In the genomic region with DNA sequence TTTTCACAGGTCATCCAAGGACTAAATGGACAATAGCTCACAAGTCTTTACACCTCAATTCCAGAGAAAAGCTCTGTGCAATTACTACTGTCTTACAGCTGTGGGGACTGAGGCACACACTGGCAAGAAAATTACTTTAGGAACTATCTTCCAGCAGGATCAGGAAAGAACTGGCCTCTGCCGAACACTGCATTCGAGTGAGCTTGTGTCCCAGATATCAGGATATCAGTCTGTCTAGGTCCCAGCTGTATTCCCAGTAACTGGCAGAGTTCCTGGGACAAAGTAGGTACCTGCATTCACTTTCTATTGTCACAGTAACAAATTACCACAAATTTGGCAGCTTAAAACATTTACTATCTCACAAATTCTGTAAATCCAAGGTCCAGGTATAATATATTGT, we compare ENCODE assay signal across 37 cellular contexts.
"Had no signal": no experiment of that assay in that cellular context is flagged by ENCODE, and none has a peak within 500 bp of the region (broad histone marks: within the 10 kb centered on the region; RNA-seq: fewer than 3 reads in every experiment).

No MANE protein-coding gene starts in this region.

- H3K9me3 ChIP-seq: ascending aorta had no signal

- DNase-seq: activated CD4-positive, alpha-beta T cell treated with anti-CD3 and anti-CD28 coated beads, Interleukin-2, amount 10 ng/mL, durations not matched to agents 24 days and 14 days; activated CD4-positive, alpha-beta T cell treated with anti-CD3 and anti-CD28 coated beads, Interleukin-2, amount 50 U/mL, for 4 hours; activated CD4-positive, CD25-positive, alpha-beta regulatory T cell; activated CD8-positive, alpha-beta T cell treated with anti-CD3 and anti-CD28 coated beads for 36 hours; activated effector memory CD4-positive, alpha-beta T cell treated with anti-CD3 and anti-CD28 coated beads, Interleukin-2, amount 50 U/mL, for 16 hours; activated naive CD4-positive, alpha-beta T cell treated with Interleukin-2 at 50 U/mL for 16 hours; activated naive CD8-positive, alpha-beta T cell treated with anti-CD3 and anti-CD28 coated beads, Interleukin-2, amount 10 ng/mL, durations not matched to agents 7 days and 5 days; activated T-cell treated with anti-CD3 and anti-CD28 coated beads, Interleukin-2, amount 50 U/mL, for 1 hour; activated T-cell treated with anti-CD3 and anti-CD28 coated beads, Interleukin-2, amount 50 U/mL, for 72 hours; amygdala; Kasumi-1; KG1; MG63; NCI-H1048; NCI-H1694; NCI-H2029; NCI-H2171 treated with DMSO at 0.1 percent for 48 hours; NCI-H2227 treated with DMSO at 0.1 percent for 48 hours; NCI-H446; NCI-H510A treated with DMSO at 0.1 percent for 48 hours; NCI-H526 treated with DMSO at 0.1 percent for 48 hours; NCI-H82; NK-92 treated with Interleukin-12 subunit alpha and Interleukin-12 subunit beta, amount 100 ng/mL, for 24 hours; PC-9; SIG-M5; SW 1271; T-helper 1 cell; T-helper 2 cell; T-helper 9 cell; WERI-Rb-1 had no signal

- H3K27me3 ChIP-seq: ascending aorta, cardiac muscle cell, MG63 had no signal

- FAIRE-seq: RCC 7860 had no signal

- ATAC-seq: activated CD8-positive, alpha-beta T cell treated with anti-CD3 and anti-CD28 coated beads for 36 hours; activated T-cell treated with anti-CD3 and anti-CD28 coated beads, Interleukin-2, amount 50 U/mL, for 72 hours; activated T-helper 17 cell treated with anti-CD3 and anti-CD28 coated beads, Interleukin-2, amount 50 U/mL, for 72 hours; Right ventricle myocardium inferior; SK-N-SH treated with all-trans-retinoic acid at 6 μM for 48 hours had no signal

- H3K36me3 ChIP-seq: ascending aorta, cardiac muscle cell, MG63, WERI-Rb-1 had no signal

- H3K4me3 ChIP-seq: ascending aorta, cardiac muscle cell, MG63, PC-9 had no signal

- H3K27ac ChIP-seq: ascending aorta, cardiac muscle cell, PC-9, RWPE1, WERI-Rb-1 had no signal
